Comparison of ENCODE assay signal across 1 cellular context in the genomic region with DNA sequence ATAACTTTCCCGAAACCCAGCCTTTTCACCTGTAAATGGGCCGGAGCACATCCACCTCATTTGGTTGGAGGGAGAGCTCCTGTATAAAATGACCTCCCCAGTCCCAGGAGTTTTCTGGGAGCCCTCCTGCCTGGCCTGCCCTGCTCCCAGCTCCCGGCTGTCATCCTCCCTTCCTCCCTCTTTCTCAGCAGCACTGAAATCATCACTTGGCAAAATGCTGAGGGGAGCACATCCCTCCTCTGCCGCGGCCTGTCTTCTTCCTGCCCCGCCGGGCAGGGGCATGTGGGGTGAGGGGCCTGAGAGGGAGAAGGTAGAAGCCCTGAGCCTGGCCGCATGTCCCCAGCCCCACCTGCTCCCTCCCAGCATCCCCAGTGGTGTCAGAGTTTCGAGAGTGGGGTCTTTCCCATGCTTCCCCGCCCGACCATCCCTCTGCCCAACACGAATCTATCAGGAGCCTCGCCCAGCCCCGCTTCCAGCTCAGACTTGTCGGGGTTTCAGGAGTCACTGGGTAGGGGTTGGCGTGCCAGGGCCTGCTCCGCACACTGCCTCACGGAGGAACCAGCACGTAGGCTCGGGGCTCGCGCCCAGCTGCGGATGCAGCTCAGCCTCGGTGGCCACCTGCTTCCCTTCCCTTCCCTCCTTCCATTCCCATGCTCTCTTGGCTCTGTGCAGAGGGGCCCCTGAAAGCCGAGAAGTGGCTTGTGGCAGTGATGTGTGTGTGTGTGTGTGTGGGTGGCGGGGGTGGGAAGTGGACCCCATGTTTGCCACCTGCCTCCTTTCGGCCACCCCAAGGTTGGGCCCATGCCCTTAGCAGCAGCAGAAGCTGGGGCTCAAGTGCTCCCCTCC.
TF ChIP-seq lines count a peak whose summit lies in the region.

No MANE protein-coding gene starts in this region.

TF ChIP-seq in H1, 55 proteins besides CTCF, POLR2A, EP300 and RAD21 (continued from another document):
- TF ChIP-seq SIN3A (conservative IDR thresholded peaks at IDR 0.05 in 1 of 2, IDR thresholded peaks at IDR 0.05 in 1 of 2; ENCODE audit: low read depth in 1 of 2, low read length in 2 of 2) (no peak), CTBP2 (IDR thresholded peaks at IDR 0.05; ENCODE audit: borderline replicate concordance, insufficient read depth, insufficient read length, low read length) (no peak), SP4 (IDR thresholded peaks at IDR 0.05; ENCODE audit: low read length) (no peak), YY1 (IDR thresholded peaks at IDR 0.05; ENCODE audit: low read depth, low read length) (no peak), ASH2L (IDR thresholded peaks at IDR 0.05; ENCODE audit: low read length) (no peak)
